In the genomic region with DNA sequence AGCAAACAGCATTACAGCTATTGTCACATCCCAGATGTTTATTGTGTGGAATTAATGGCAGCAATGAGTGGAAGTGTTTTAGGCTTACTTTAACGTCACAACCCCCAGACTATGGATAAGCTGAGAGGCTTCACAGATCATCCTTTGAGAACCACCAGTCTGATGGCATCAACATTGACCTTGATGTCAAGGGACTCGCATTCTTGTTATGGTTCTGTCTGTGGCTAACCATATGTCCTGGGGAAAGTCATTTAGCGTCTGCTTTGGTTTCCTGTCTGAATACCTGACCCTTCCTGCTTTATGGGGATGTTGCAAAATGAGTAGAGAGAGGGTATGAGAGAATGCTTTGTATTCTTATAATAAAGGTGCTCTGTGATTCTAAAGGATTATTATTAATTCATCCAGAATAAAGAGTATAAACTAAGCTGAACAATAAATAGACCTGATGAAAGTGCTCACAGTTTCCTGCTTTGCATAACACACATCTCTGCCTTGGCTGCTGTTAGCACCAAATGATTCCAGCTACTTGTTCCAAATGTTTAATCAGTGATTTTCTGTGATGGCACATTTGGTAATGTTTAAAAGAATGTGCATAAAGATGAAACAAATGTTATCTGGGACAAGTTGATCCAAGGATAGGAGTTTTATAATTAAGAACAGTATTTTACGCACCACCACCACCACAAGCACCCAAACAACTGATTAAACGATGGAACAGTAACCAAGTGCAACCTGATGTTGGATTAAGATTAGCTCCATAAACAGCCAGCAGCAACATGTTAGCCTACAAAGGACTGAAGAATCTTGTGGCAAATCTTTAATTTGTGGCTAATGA, we compare ENCODE assay signal across 1 cellular context.
TF ChIP-seq lines count a peak whose summit lies in the region.

No MANE protein-coding gene starts in this region.

TF ChIP-seq in IMR-90, 13 proteins besides CTCF, POLR2A, EP300 and RAD21:
- TF ChIP-seq CEBPB (IDR thresholded peaks at IDR 0.05; ENCODE audit: low read depth, low read length) (peak; percentile 28; the same call in 1 of the 2 replicates), FOS (IDR thresholded peaks at IDR 0.05; ENCODE audit: low read depth, low read length) (no peak), MAZ (IDR thresholded peaks at IDR 0.05; ENCODE audit: borderline replicate concordance, low read depth, low read length) (no peak), BHLHE40 (IDR thresholded peaks at IDR 0.05; ENCODE audit: low read depth, low read length) (no peak)
TF ChIP-seq in IMR-90: peak in this region for 1.
